In genomic region chr5:72187388-72188070, GRCh38 we compare ENCODE assay signal across 26 cellular contexts.
A peak's percentile ranks its signal among the peaks of the same experiment; 100 is the strongest.
DNase-seq lines count a peak whose midpoint lies in the region; ATAC-seq, FAIRE-seq and TF ChIP-seq lines count a peak whose summit lies in the region.
"Had no signal": no experiment of that assay in that cellular context is flagged by ENCODE, and none has a peak within 500 bp of the region (broad histone marks: within the 10 kb centered on the region; RNA-seq: fewer than 3 reads in every experiment).

No MANE protein-coding gene starts in this region.

- FAIRE-seq in keratinocyte (lab: Jason Lieb, UNC), result no peak
- FAIRE-seq: HepG2, islet of Langerhans had no signal

- no peaks in the 10 kb centered on the region for H3K9me3 Mint-ChIP-seq in activated T-cell treated with anti-CD3 and anti-CD28 coated beads, Interleukin-2, amount 50 U/mL, for 72 hours
- H3K9me3 Mint-ChIP-seq in natural killer cell, result no peaks in the 10 kb centered on the region
- H3K9me3 Mint-ChIP-seq: H9 had no signal

- peaks cover 0 to 2% of the 10 kb centered on the region in 2 experiments for H3K36me3 ChIP-seq in keratinocyte (ENCODE audit: control insufficient read depth in 2 of 2, extremely low read depth in 1 of 2, insufficient read depth in 2 of 2, low read length in 2 of 2)
- H3K36me3 ChIP-seq in suprapubic skin, result peaks cover 8% of the 10 kb centered on the region
- H3K36me3 ChIP-seq: upper lobe of left lung had no signal

- H3K4me1 Mint-ChIP-seq in activated T-cell treated with anti-CD3 and anti-CD28 coated beads, Interleukin-2, amount 50 U/mL, for 72 hours (ENCODE audit: low read depth), result no peaks in the 10 kb centered on the region
- no peaks in the 10 kb centered on the region for H3K4me1 Mint-ChIP-seq in natural killer cell
- H3K4me1 Mint-ChIP-seq: activated CD8-positive, alpha-beta memory T cell treated with anti-CD3 and anti-CD28 coated beads, Interleukin-2, amount 10 ng/mL, durations not matched to agents 7 days and 5 days had no signal

- no peaks in the 10 kb centered on the region for H3K9me1 ChIP-seq in keratinocyte (ENCODE audit: control insufficient read depth, extremely low read depth, insufficient read depth, low read length)

- H3K27ac ChIP-seq in VCaP, result peak overlapping the region; percentile 16; the same call in 1 of the 2 replicates
- H3K27ac ChIP-seq in keratinocyte (ENCODE audit: control insufficient read depth, insufficient read depth, low read length), result no peak overlapping the region
- peak overlapping the region; percentile 77 for H3K27ac ChIP-seq in suprapubic skin
- H3K27ac ChIP-seq: BLaER1 treated with 17β-estradiol and CSF1 and Interleukin-3, amounts not matched to agents 10 nM and 100 nM; epithelial cell of prostate; HL-60; stomach; upper lobe of left lung had no signal

- 69% methylated on average over 5 of the region's 5 CpGs for WGBS in suprapubic skin

- TF ChIP-seq EP300 in suprapubic skin (IDR thresholded peaks at IDR 0.05), result no peak

- no peak for TF ChIP-seq POLR2A in suprapubic skin (IDR thresholded peaks at IDR 0.05)

- peak in 1 of 2 donors; percentile 8 for DNase-seq in activated T-cell treated with anti-CD3 and anti-CD28 coated beads, Interleukin-2, amount 50 U/mL, for 72 hours
- DNase-seq in activated T-cell treated with anti-CD3 and anti-CD28 coated beads for 4 hours, result no peak
- no peak for DNase-seq in keratinocyte (ENCODE audit: low read depth, low spot score)
- no peak for DNase-seq in suprapubic skin (ENCODE audit: low spot score in 2 of 2)
- DNase-seq in natural killer cell, result no peak
- DNase-seq in NCI-H510A (lab: John Stamatoyannopoulos, UW), result no peak
- DNase-seq in Right ventricle myocardium inferior (ENCODE audit: missing footprints), result no peak
- DNase-seq: activated CD8-positive, alpha-beta memory T cell treated with anti-CD3 and anti-CD28 coated beads, Interleukin-2, amount 10 ng/mL, durations not matched to agents 7 days and 5 days; activated effector memory CD4-positive, alpha-beta T cell treated with Interleukin-2 at 50 U/mL for 16 hours; amniotic stem cell; dermis blood vessel endothelial cell; foreskin melanocyte; H9; hypothalamus; NCI-H2029 treated with DMSO at 0.1 percent for 48 hours; NCI-H226; SHP77 treated with DMSO at 0.1 percent for 48 hours; stimulated activated CD4-positive, alpha-beta T cell treated with anti-CD3 and anti-CD28 coated beads, Interleukin-4, amount 100 ng/mL, for 24 hours; stomach; upper lobe of left lung had no signal

- no peak overlapping the region for H3K27ac Mint-ChIP-seq in activated T-cell treated with anti-CD3 and anti-CD28 coated beads, Interleukin-2, amount 50 U/mL, for 72 hours
- no peak overlapping the region for H3K27ac Mint-ChIP-seq in natural killer cell
- H3K27ac Mint-ChIP-seq: activated CD8-positive, alpha-beta memory T cell treated with anti-CD3 and anti-CD28 coated beads, Interleukin-2, amount 10 ng/mL, durations not matched to agents 7 days and 5 days had no signal

- H4K20me1 ChIP-seq in keratinocyte (ENCODE audit: control insufficient read depth, extremely low read depth, insufficient read depth, low read length), result no peaks in the 10 kb centered on the region

- TF ChIP-seq CTCF in VCaP (conservative IDR thresholded peaks at IDR 0.05) (no peak), keratinocyte (optimal IDR thresholded peaks at IDR 0.05 in 1 of 3, IDR thresholded peaks at IDR 0.05 in 1 of 3, conservative IDR thresholded peaks at IDR 0.05 in 1 of 3; ENCODE audit: extremely low read depth in 1 of 3, insufficient read depth in 2 of 3, low read length in 3 of 3) (no peak), suprapubic skin (IDR thresholded peaks at IDR 0.05) (no peak), natural killer cell (IDR thresholded peaks at IDR 0.05) (no peak)

- H3K36me3 Mint-ChIP-seq in activated T-cell treated with anti-CD3 and anti-CD28 coated beads, Interleukin-2, amount 50 U/mL, for 72 hours (ENCODE audit: insufficient read depth in 2 of 2), result peaks cover 0 to 2% of the 10 kb centered on the region in 2 donors
- H3K36me3 Mint-ChIP-seq in natural killer cell, result no peaks in the 10 kb centered on the region
- H3K36me3 Mint-ChIP-seq: activated CD8-positive, alpha-beta memory T cell treated with anti-CD3 and anti-CD28 coated beads, Interleukin-2, amount 10 ng/mL, durations not matched to agents 7 days and 5 days had no signal

- H3K4me1 ChIP-seq in keratinocyte (ENCODE audit: control insufficient read depth, extremely low read depth, insufficient read depth, low read length) (peaks cover 18% of the 10 kb centered on the region), suprapubic skin (peaks cover 37% of the 10 kb centered on the region)
- H3K4me1 ChIP-seq: upper lobe of left lung had no signal

- H2AFZ ChIP-seq in keratinocyte (ENCODE audit: control insufficient read depth, low read length), result no peak overlapping the region

- peaks cover 72% of the 10 kb centered on the region for H3K27me3 Mint-ChIP-seq in activated T-cell treated with anti-CD3 and anti-CD28 coated beads, Interleukin-2, amount 50 U/mL, for 72 hours (ENCODE audit: low read depth)
- H3K27me3 Mint-ChIP-seq in natural killer cell (ENCODE audit: low read depth in 2 of 2), result peaks cover 29 to 62% of the 10 kb centered on the region in 2 donors

- H3K9me3 ChIP-seq in keratinocyte (ENCODE audit: control insufficient read depth, low read depth, low read length) (no peaks in the 10 kb centered on the region), suprapubic skin (no peaks in the 10 kb centered on the region)
- H3K9me3 ChIP-seq: BLaER1 treated with 17β-estradiol and CSF1 and Interleukin-3, amounts not matched to agents 10 nM and 100 nM; stomach; upper lobe of left lung had no signal

- H3K9ac ChIP-seq in keratinocyte (ENCODE audit: control insufficient read depth, extremely low read depth, insufficient read depth, low read length), result no peak overlapping the region
- H3K9ac ChIP-seq: BLaER1 treated with 17β-estradiol and CSF1 and Interleukin-3, amounts not matched to agents 10 nM and 100 nM had no signal

- H3K79me2 ChIP-seq in keratinocyte (ENCODE audit: control insufficient read depth, insufficient read depth, low read length), result no peaks in the 10 kb centered on the region

- peak; percentile 80 to 82 for ATAC-seq in activated T-cell treated with anti-CD3 and anti-CD28 coated beads, Interleukin-2, amount 50 U/mL, for 72 hours (replicated peaks in 1 of 2)
- ATAC-seq in natural killer cell (no peak), Right ventricle myocardium inferior (no peak)
- ATAC-seq: activated CD8-positive, alpha-beta memory T cell treated with anti-CD3 and anti-CD28 coated beads, Interleukin-2, amount 10 ng/mL, durations not matched to agents 7 days and 5 days; HepG2 had no signal

- no peak overlapping the region for H3K4me3 Mint-ChIP-seq in activated T-cell treated with anti-CD3 and anti-CD28 coated beads, Interleukin-2, amount 50 U/mL, for 72 hours
- H3K4me3 Mint-ChIP-seq in natural killer cell, result no peak overlapping the region
- H3K4me3 Mint-ChIP-seq: activated CD8-positive, alpha-beta memory T cell treated with anti-CD3 and anti-CD28 coated beads, Interleukin-2, amount 10 ng/mL, durations not matched to agents 7 days and 5 days; H9 had no signal

- dilution Hi-C loops in keratinocyte (cut with MboI; ENCODE audit: extremely low pct_ligation_motif_present, low sequenced_read_pairs), result no loop called here

- no peak overlapping the region for H3K4me3 ChIP-seq in keratinocyte (ENCODE audit: control insufficient read depth in 2 of 3, extremely low read depth in 1 of 3, insufficient read depth in 2 of 3, low read depth in 1 of 3, low read length in 3 of 3)
- no peak overlapping the region for H3K4me3 ChIP-seq in suprapubic skin
- H3K4me3 ChIP-seq: BLaER1 treated with 17β-estradiol and CSF1 and Interleukin-3, amounts not matched to agents 10 nM and 100 nM; stomach; upper lobe of left lung had no signal

- H3K4me2 ChIP-seq in keratinocyte (ENCODE audit: control insufficient read depth, extremely low read depth, insufficient read depth, low read depth, low read length), result peak overlapping the region; percentile 25

- no peaks in the 10 kb centered on the region for H3K27me3 ChIP-seq in keratinocyte (ENCODE audit: control insufficient read depth, extremely low read depth, insufficient read depth, low read length)
- no peaks in the 10 kb centered on the region for H3K27me3 ChIP-seq in suprapubic skin
- H3K27me3 ChIP-seq: BLaER1 treated with 17β-estradiol and CSF1 and Interleukin-3, amounts not matched to agents 10 nM and 100 nM; upper lobe of left lung had no signal

- intact Hi-C loops in natural killer cell (cut with micrococcal nuclease) (no loop called here), Right ventricle myocardium inferior (cut with DNase I) (no loop called here)

Comparison
In these comparisons a context has a peak if more than half of its experiments do, and no peak if none do; other contexts are left out.
1. ATAC-seq: peak in activated T-cell treated with anti-CD3 and anti-CD28 coated beads, Interleukin-2, amount 50 U/mL, for 72 hours (2 of 2); none in natural killer cell (0 of 3) and Right ventricle myocardium inferior (single experiment).